Comparison of ENCODE assay signal across 1 cellular context in the genomic region with DNA sequence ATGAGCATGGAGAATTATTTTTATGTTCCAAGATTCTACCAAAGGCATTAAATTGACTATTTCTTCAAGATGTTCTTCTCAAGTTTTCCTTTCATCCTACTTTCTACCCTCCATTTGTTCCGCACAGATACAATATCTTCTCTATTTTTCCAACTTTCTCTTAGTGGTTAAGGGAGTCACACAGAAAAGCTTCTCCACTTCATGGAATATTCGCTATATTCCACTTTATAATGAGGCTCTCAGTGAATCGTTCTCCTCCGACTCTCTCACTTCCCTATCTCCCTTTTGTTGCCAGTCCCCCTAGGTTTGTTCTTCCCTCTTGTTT.
TF ChIP-seq lines count a peak whose summit lies in the region.

No MANE protein-coding gene starts in this region.

TF ChIP-seq in WTC11, 78 proteins besides CTCF, POLR2A, EP300 and RAD21 (continued from another document):
- TF ChIP-seq, protein P1, sequence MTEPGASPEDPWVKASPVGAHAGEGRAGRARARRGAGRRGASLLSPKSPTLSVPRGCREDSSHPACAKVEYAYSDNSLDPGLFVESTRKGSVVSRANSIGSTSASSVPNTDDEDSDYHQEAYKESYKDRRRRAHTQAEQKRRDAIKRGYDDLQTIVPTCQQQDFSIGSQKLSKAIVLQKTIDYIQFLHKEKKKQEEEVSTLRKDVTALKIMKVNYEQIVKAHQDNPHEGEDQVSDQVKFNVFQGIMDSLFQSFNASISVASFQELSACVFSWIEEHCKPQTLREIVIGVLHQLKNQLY (CRISPR knock-in tag; IDR thresholded peaks at IDR 0.05): no peak
- TF ChIP-seq, protein P2, sequence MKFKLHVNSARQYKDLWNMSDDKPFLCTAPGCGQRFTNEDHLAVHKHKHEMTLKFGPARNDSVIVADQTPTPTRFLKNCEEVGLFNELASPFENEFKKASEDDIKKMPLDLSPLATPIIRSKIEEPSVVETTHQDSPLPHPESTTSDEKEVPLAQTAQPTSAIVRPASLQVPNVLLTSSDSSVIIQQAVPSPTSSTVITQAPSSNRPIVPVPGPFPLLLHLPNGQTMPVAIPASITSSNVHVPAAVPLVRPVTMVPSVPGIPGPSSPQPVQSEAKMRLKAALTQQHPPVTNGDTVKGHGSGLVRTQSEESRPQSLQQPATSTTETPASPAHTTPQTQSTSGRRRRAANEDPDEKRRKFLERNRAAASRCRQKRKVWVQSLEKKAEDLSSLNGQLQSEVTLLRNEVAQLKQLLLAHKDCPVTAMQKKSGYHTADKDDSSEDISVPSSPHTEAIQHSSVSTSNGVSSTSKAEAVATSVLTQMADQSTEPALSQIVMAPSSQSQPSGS (CRISPR knock-in tag; IDR thresholded peaks at IDR 0.05; ENCODE audit: borderline replicate concordance, low read depth): no peak
- TF ChIP-seq, protein P3, sequence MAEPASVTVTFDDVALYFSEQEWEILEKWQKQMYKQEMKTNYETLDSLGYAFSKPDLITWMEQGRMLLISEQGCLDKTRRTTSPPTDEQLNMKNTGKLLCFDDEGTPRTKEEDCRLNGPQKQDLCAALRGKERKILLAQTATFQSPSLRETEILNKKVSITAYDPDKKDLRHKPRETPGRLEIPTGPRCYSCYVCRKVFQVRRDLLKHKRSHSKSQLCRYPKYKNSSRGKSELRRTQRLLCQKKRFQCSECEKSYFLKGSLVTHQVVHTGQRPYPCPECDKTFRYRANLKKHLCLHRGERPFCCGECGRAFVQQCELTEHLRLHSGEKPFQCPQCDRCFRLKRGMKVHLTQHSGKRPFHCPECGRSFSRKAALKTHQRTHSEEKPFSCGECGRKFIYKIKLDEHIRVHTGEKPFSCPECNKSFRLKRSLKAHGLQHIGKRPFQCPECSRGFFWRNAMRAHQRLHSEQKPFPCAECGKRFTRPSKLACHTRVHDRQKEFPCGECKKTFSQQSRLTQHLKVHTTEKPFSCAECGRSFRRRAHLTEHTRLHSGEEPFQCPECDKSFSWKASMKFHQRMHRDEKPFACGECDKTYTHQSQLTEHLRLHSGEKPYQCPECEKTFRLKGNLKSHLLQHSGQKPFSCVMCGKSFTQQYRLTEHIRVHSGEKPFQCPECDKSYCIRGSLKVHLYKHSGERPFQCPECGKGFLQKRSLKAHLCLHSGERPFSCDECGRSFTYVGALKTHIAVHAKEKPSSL (CRISPR knock-in tag; conservative IDR thresholded peaks at IDR 0.05): no peak
- no peak for TF ChIP-seq MXD4 (CRISPR knock-in tag; IDR thresholded peaks at IDR 0.05; ENCODE audit: borderline replicate concordance)
- TF ChIP-seq SMAD3 (CRISPR knock-in tag; IDR thresholded peaks at IDR 0.05; ENCODE audit: borderline replicate concordance): no peak
